Comparison of ENCODE assay signal across 1 cellular context in the genomic region with DNA sequence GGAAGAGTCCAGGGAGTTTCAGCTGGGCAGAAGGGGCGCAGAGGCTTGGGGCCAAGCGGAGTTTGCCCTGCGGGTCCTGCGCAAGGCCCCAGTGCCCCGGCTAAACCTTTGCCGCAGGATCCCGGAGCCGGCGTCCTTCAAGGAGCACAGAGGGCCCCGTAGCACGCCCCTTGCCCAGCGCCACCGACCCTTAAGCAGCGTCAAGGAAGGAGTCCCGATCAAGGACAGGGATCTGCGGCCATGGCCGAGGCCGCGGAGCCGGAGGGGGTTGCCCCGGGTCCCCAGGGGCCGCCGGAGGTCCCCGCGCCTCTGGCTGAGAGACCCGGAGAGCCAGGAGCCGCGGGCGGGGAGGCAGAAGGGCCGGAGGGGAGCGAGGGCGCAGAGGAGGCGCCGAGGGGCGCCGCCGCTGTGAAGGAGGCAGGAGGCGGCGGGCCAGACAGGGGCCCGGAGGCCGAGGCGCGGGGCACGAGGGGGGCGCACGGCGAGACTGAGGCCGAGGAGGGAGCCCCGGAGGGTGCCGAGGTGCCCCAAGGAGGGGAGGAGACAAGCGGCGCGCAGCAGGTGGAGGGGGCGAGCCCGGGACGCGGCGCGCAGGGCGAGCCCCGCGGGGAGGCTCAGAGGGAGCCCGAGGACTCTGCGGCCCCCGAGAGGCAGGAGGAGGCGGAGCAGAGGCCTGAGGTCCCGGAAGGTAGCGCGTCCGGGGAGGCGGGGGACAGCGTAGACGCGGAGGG.
TF ChIP-seq lines count a peak whose summit lies in the region.

No MANE protein-coding gene starts in this region.

TF ChIP-seq in H1, 55 proteins besides CTCF, POLR2A, EP300 and RAD21 (continued from another document):
- peak; percentile 58 for TF ChIP-seq EZH2 (IDR thresholded peaks at IDR 0.05; ENCODE audit: low read depth, low read length, severe bottlenecking)
